Comparison of ENCODE assay signal across 15 cellular contexts in the genomic region with DNA sequence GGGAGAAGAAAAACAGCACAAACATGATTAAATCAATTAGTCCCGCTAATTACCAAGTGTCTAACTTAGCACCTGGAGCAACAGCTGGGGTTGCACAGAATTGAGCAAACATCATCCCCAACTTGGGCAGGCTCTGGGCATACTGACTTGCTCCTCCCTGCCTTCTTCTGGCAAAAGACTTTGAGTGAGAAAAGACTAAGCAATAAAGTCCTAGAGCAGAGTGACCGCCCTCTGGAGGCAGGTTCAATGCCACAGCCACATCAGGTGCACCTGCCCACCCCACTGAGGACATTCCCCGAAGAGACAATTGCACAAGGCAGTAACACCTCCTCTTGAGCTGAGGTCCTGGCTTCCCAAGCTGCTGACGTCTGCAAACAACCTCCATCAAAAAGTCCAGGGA.
DNase-seq lines count a peak whose midpoint lies in the region; ATAC-seq and TF ChIP-seq lines count a peak whose summit lies in the region.
"Had no signal": no experiment of that assay in that cellular context is flagged by ENCODE, and none has a peak within 500 bp of the region (broad histone marks: within the 10 kb centered on the region; RNA-seq: fewer than 3 reads in every experiment).

No MANE protein-coding gene starts in this region.

- H3K9ac ChIP-seq in OCI-LY3 (ENCODE audit: low read length), result no peak overlapping the region
- H3K9ac ChIP-seq: BLaER1 had no signal

- H3K4me3 ChIP-seq in OCI-LY3 (ENCODE audit: low read length), result no peak overlapping the region
- H3K4me3 ChIP-seq: BLaER1 had no signal

- no peaks in the 10 kb centered on the region for H3K79me2 ChIP-seq in OCI-LY3 (ENCODE audit: low read length)

- H3K4me1 ChIP-seq in OCI-LY3 (ENCODE audit: low read length), result peaks cover 4% of the 10 kb centered on the region; the same call in 1 of the 2 replicates

- no peaks in the 10 kb centered on the region for H3K27me3 Mint-ChIP-seq in Calu3 (ENCODE audit: unreplicated experiment)

- TF ChIP-seq CTCF in Calu3 (IDR thresholded peaks at IDR 0.05; ENCODE audit: unreplicated experiment), result no peak
- peak; percentile 43 for TF ChIP-seq CTCF in OCI-LY3 (IDR thresholded peaks at IDR 0.05; ENCODE audit: low read depth, low read length)

- no peak overlapping the region for H3K27ac ChIP-seq in OCI-LY3 (ENCODE audit: low read length)
- H3K27ac ChIP-seq: BLaER1, neutrophil had no signal

- H3K27ac Mint-ChIP-seq in Calu3 (ENCODE audit: unreplicated experiment), result peak overlapping the region; percentile 2
- H3K27ac Mint-ChIP-seq: activated T-helper 17 cell treated with anti-CD3 and anti-CD28 coated beads, Interleukin-2, amount 50 U/mL, for 72 hours; dendritic cell treated with granulocyte-macrophage colony-stimulating factor and Interleukin-4, amounts not matched to agents 40 ng/mL and 50 ng/mL, for 4 days; IgD-negative memory B cell had no signal

- intact Hi-C loops in Calu3 (cut with micrococcal nuclease; ENCODE audit: unreplicated experiment), result no loop called here

- H3K9me3 ChIP-seq in OCI-LY3 (ENCODE audit: insufficient read depth, low read length), result no peaks in the 10 kb centered on the region
- H3K9me3 ChIP-seq: neutrophil had no signal

- no peaks in the 10 kb centered on the region for H4K20me1 ChIP-seq in OCI-LY3 (ENCODE audit: insufficient read depth, low read length)
- H4K20me1 ChIP-seq: BLaER1 had no signal

- peaks cover 64% of the 10 kb centered on the region for H3K4me1 Mint-ChIP-seq in Calu3 (ENCODE audit: low read depth, unreplicated experiment)
- H3K4me1 Mint-ChIP-seq: activated T-helper 17 cell treated with anti-CD3 and anti-CD28 coated beads, Interleukin-2, amount 50 U/mL, for 72 hours had no signal

- no peak for DNase-seq in Calu3
- DNase-seq in iPS-NIHi7 (ENCODE audit: extremely low spot score), result peak; percentile 51
- DNase-seq in T-helper 2 cell, result no peak
- DNase-seq in activated CD8-positive, alpha-beta memory T cell treated with anti-CD3 and anti-CD28 coated beads for 24 hours, result no peak
- DNase-seq in activated CD4-positive, CD25-positive, alpha-beta regulatory T cell (lab: John Stamatoyannopoulos, UW), result no peak
- DNase-seq: activated CD4-positive, alpha-beta T cell treated with anti-CD3 and anti-CD28 coated beads, Interleukin-2, amount 50 U/mL, for 48 hours; NCI-H1436 had no signal

- no peak overlapping the region for H3K4me3 Mint-ChIP-seq in Calu3 (ENCODE audit: low read depth, unreplicated experiment)
- H3K4me3 Mint-ChIP-seq: activated T-helper 17 cell treated with anti-CD3 and anti-CD28 coated beads, Interleukin-2, amount 50 U/mL, for 72 hours; dendritic cell treated with granulocyte-macrophage colony-stimulating factor and Interleukin-4, amounts not matched to agents 40 ng/mL and 50 ng/mL, for 4 days; IgD-negative memory B cell had no signal

- peaks cover 7% of the 10 kb centered on the region for H3K9me3 Mint-ChIP-seq in Calu3 (ENCODE audit: low read depth, unreplicated experiment)

- CTCF ChIA-PET in Calu3 (lab: Charles Lee), result interaction anchor here (1.1 kb wide), 1 partner anchor 13 kb away, joined by 3 read pairs; no protein-coding TSS in a partner anchor

- H2AFZ ChIP-seq in OCI-LY3 (ENCODE audit: low read depth, low read length), result no peak overlapping the region

- H3K36me3 ChIP-seq in OCI-LY3 (replicated peaks; ENCODE audit: low read depth, low read length), result no peaks in the 10 kb centered on the region
- H3K36me3 ChIP-seq: BLaER1, neutrophil had no signal

- no peak overlapping the region for H3K4me2 ChIP-seq in OCI-LY3 (ENCODE audit: low read length)
- H3K4me2 ChIP-seq: BLaER1 had no signal

- ATAC-seq in GM18867 (IDR thresholded peaks at IDR 0.05; ENCODE audit: unreplicated experiment), result peak; percentile 41
- no peak for ATAC-seq in GM21825 (IDR thresholded peaks at IDR 0.05; ENCODE audit: unreplicated experiment)
- ATAC-seq: activated T-helper 17 cell treated with anti-CD3 and anti-CD28 coated beads, Interleukin-2, amount 50 U/mL, for 72 hours had no signal

- H3K36me3 Mint-ChIP-seq in Calu3 (ENCODE audit: insufficient read depth, unreplicated experiment), result peaks cover 59% of the 10 kb centered on the region
- H3K36me3 Mint-ChIP-seq: IgD-negative memory B cell had no signal

- BruUV-seq in Calu3 (replicated peaks; lab: Mats Ljungman, UMichigan), result no TSS peak

- peaks cover 18% of the 10 kb centered on the region; the same call in 1 of the 2 replicates for H3K27me3 ChIP-seq in OCI-LY3 (ENCODE audit: low read depth, low read length)
- H3K27me3 ChIP-seq: BLaER1 had no signal
